Comparison of ENCODE assay signal across 1 cellular context in the genomic region with DNA sequence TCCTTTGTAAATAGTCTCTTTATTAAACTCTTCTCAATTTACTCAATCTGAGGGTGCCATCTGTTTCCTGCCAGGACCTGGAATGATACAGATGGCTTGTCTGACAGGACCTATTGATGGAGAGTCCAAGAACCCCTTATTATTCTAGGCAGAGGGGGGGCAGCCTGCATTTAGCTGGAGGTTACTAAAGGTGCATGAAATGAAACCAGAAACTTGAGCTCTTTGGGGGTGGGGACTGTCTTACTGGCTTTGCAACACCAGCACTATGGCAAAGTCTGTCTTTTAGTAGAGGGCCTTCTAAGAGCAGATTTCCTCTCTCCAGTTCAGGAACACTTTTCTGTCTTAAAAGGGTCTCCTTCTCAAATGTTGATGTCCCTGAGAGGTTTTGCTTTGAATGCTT.
TF ChIP-seq lines count a peak whose summit lies in the region.

No MANE protein-coding gene starts in this region.

TF ChIP-seq in WTC11, 78 proteins besides CTCF, POLR2A, EP300 and RAD21:
- TF ChIP-seq, protein P1, sequence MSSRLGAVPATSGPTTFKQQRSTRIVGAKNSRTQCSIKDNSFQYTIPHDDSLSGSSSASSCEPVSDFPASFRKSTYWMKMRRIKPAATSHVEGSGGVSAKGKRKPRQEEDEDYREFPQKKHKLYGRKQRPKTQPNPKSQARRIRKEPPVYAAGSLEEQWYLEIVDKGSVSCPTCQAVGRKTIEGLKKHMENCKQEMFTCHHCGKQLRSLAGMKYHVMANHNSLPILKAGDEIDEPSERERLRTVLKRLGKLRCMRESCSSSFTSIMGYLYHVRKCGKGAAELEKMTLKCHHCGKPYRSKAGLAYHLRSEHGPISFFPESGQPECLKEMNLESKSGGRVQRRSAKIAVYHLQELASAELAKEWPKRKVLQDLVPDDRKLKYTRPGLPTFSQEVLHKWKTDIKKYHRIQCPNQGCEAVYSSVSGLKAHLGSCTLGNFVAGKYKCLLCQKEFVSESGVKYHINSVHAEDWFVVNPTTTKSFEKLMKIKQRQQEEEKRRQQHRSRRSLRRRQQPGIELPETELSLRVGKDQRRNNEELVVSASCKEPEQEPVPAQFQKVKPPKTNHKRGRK (CRISPR knock-in tag; IDR thresholded peaks at IDR 0.05; ENCODE audit: borderline replicate concordance), result no peak
- TF ChIP-seq TEAD4 (CRISPR knock-in tag; IDR thresholded peaks at IDR 0.05) (no peak), ZNF263 (CRISPR knock-in tag; IDR thresholded peaks at IDR 0.05; ENCODE audit: low read depth) (no peak), ZNF396 (CRISPR knock-in tag; IDR thresholded peaks at IDR 0.05; ENCODE audit: borderline replicate concordance) (no peak), ZNF219 (CRISPR knock-in tag; IDR thresholded peaks at IDR 0.05; ENCODE audit: borderline replicate concordance) (no peak), JUN (CRISPR knock-in tag; IDR thresholded peaks at IDR 0.05) (no peak)
- TF ChIP-seq, protein P2, sequence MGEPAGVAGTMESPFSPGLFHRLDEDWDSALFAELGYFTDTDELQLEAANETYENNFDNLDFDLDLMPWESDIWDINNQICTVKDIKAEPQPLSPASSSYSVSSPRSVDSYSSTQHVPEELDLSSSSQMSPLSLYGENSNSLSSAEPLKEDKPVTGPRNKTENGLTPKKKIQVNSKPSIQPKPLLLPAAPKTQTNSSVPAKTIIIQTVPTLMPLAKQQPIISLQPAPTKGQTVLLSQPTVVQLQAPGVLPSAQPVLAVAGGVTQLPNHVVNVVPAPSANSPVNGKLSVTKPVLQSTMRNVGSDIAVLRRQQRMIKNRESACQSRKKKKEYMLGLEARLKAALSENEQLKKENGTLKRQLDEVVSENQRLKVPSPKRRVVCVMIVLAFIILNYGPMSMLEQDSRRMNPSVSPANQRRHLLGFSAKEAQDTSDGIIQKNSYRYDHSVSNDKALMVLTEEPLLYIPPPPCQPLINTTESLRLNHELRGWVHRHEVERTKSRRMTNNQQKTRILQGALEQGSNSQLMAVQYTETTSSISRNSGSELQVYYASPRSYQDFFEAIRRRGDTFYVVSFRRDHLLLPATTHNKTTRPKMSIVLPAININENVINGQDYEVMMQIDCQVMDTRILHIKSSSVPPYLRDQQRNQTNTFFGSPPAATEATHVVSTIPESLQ (CRISPR knock-in tag; IDR thresholded peaks at IDR 0.05), result no peak
- TF ChIP-seq, protein P3, sequence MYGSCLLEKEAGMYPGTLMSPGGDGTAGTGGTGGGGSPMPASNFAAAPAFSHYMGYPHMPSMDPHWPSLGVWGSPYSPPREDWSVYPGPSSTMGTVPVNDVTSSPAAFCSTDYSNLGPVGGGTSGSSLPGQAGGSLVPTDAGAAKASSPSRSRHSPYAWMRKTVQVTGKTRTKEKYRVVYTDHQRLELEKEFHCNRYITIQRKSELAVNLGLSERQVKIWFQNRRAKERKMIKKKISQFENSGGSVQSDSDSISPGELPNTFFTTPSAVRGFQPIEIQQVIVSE (CRISPR knock-in tag; IDR thresholded peaks at IDR 0.05; ENCODE audit: borderline replicate concordance), result no peak
- TF ChIP-seq, protein P4, sequence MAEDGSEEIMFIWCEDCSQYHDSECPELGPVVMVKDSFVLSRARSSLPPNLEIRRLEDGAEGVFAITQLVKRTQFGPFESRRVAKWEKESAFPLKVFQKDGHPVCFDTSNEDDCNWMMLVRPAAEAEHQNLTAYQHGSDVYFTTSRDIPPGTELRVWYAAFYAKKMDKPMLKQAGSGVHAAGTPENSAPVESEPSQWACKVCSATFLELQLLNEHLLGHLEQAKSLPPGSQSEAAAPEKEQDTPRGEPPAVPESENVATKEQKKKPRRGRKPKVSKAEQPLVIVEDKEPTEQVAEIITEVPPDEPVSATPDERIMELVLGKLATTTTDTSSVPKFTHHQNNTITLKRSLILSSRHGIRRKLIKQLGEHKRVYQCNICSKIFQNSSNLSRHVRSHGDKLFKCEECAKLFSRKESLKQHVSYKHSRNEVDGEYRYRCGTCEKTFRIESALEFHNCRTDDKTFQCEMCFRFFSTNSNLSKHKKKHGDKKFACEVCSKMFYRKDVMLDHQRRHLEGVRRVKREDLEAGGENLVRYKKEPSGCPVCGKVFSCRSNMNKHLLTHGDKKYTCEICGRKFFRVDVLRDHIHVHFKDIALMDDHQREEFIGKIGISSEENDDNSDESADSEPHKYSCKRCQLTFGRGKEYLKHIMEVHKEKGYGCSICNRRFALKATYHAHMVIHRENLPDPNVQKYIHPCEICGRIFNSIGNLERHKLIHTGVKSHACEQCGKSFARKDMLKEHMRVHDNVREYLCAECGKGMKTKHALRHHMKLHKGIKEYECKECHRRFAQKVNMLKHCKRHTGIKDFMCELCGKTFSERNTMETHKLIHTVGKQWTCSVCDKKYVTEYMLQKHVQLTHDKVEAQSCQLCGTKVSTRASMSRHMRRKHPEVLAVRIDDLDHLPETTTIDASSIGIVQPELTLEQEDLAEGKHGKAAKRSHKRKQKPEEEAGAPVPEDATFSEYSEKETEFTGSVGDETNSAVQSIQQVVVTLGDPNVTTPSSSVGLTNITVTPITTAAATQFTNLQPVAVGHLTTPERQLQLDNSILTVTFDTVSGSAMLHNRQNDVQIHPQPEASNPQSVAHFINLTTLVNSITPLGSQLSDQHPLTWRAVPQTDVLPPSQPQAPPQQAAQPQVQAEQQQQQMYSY (CRISPR knock-in tag; IDR thresholded peaks at IDR 0.05), result no peak
